In the genomic region with DNA sequence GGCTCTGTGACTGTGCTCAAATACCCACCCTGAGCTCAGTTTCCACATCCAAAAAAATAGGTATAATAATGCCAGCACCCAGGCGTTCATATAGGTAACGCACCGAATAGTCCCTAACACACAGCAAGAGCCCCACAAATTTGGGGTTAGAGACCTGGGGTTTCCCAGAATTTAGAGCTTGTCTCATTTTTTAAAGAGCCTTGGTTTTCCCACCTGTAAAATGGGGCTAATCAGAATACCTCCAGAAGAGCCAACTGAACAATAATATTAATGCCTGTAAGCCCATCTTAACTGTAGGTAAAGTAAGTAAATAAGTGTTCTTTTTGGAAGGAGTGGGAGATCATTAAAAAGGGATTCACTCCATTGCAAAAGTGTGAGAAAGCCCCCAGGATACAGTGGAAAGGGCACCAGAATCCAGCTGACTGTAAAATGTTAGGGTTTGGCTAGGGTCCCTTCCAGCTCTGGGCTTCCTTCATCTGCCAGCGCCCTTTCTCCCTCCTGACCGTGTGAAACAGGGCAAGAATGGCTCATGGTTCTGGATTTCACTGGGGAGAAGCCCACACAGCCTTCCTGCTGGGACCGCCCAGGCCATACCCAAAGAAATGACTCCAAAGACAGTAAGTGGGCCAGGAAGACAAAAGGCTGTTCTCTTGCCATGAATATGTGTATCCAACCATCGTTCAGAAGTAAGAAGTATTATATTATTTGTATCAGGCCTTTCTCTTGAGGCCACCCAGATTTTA, we compare ENCODE assay signal across 9 cellular contexts. TPM values are rescaled to one million over a fixed set of nuclear protein-coding genes. Genes with fewer than 3 reads are reported as not detected.
DNase-seq lines count a peak whose midpoint lies in the region; ATAC-seq and TF ChIP-seq lines count a peak whose summit lies in the region.
"Had no signal": no experiment of that assay in that cellular context is flagged by ENCODE, and none has a peak within 500 bp of the region (broad histone marks: within the 10 kb centered on the region; RNA-seq: fewer than 3 reads in every experiment).

No MANE protein-coding gene starts in this region.

- intact Hi-C loops in gastrocnemius medialis (cut with DNase I; ENCODE audit: low total_unique reads) = no loop called here

- TF ChIP-seq CTCF in DOHH2 (IDR thresholded peaks at IDR 0.05; ENCODE audit: low read depth, low read length, poor library complexity, severe bottlenecking) (no peak), gastrocnemius medialis (IDR thresholded peaks at IDR 0.05 in 4 of 5, conservative IDR thresholded peaks at IDR 0.05 in 1 of 5) (no peak)

- no peaks in the 10 kb centered on the region for H3K9me3 ChIP-seq in DOHH2 (ENCODE audit: control insufficient read depth, insufficient read depth, low read length)
- no peaks in the 10 kb centered on the region for H3K9me3 ChIP-seq in gastrocnemius medialis
- H3K9me3 ChIP-seq: MG63 had no signal

- POLR2A ChIA-PET in T-cell (lab: Charles Lee) = interaction anchor here (0.5 to 0.8 kb wide), 3 partner anchors 16 to 49 kb away, joined by 3 to 4 read pairs (median 4); no protein-coding TSS in a partner anchor

- H3K36me3 ChIP-seq in DOHH2 (ENCODE audit: control insufficient read depth, low read length) (no peaks in the 10 kb centered on the region), gastrocnemius medialis (no peaks in the 10 kb centered on the region)
- H3K36me3 ChIP-seq: MG63 had no signal

- ATAC-seq in T-cell (replicated peaks in 1 of 4) (no peak), gastrocnemius medialis (no peak), GM18907 (IDR thresholded peaks at IDR 0.05; ENCODE audit: unreplicated experiment) (no peak), HG03571 (IDR thresholded peaks at IDR 0.05; ENCODE audit: unreplicated experiment) (no peak), GM21786 (IDR thresholded peaks at IDR 0.05; ENCODE audit: unreplicated experiment) (no peak)

- H3K27me3 ChIP-seq in DOHH2 (ENCODE audit: control insufficient read depth, low read length) = peaks cover 11% of the 10 kb centered on the region
- H3K27me3 ChIP-seq in gastrocnemius medialis = no peaks in the 10 kb centered on the region
- H3K27me3 ChIP-seq: MG63 had no signal

- H3K4me3 ChIP-seq in DOHH2 (ENCODE audit: low read length) = no peak overlapping the region; the same call in 1 of the 2 replicates
- peak overlapping the region in 3 of 4 donors; percentile 83 to 88 (median 85) for H3K4me3 ChIP-seq in gastrocnemius medialis

- H3K9me2 ChIP-seq in DOHH2 (replicated peaks; ENCODE audit: control insufficient read depth, low read length) = no peaks in the 10 kb centered on the region

- H3K4me1 Mint-ChIP-seq in T-cell = peaks cover 15 to 19% (median 17%) of the 10 kb centered on the region in 3 donors

- no peak for DNase-seq in T-cell
- peak; percentile 39 for DNase-seq in foreskin melanocyte
- DNase-seq in gastrocnemius medialis = no peak
- DNase-seq in COLO829 (ENCODE audit: low spot score) = no peak
- DNase-seq: MG63 had no signal

- in situ Hi-C loops in gastrocnemius medialis (cut with MboI; ENCODE audit: low sequenced_read_pairs in 4 of 4) = no loop called here

- peak overlapping the region; percentile 86 to 92 (median 86) for H3K4me3 Mint-ChIP-seq in T-cell

- no peaks in the 10 kb centered on the region for H3K79me2 ChIP-seq in DOHH2 (ENCODE audit: control insufficient read depth, low read length)

- H3K27me3 Mint-ChIP-seq in T-cell = peaks cover 0 to 2% of the 10 kb centered on the region in 2 donors

- peak overlapping the region; percentile 82; the same call in 1 of the 2 replicates for H3K4me2 ChIP-seq in DOHH2 (ENCODE audit: low read length)

- peaks cover 13% of the 10 kb centered on the region for H3F3A ChIP-seq in DOHH2 (ENCODE audit: control insufficient read depth, insufficient read depth)

- CTCF ChIA-PET in T-cell (lab: Charles Lee) = no interaction called here

- no peak for TF ChIP-seq POLR2A in gastrocnemius medialis (IDR thresholded peaks at IDR 0.05)

- H3K9me3 Mint-ChIP-seq in T-cell = no peaks in the 10 kb centered on the region

- no peaks in the 10 kb centered on the region for H3K36me3 Mint-ChIP-seq in T-cell

- H4K20me1 ChIP-seq in DOHH2 (ENCODE audit: control insufficient read depth, insufficient read depth, low read depth, low read length) = no peaks in the 10 kb centered on the region

- peaks cover 21% of the 10 kb centered on the region for H3K4me1 ChIP-seq in DOHH2 (ENCODE audit: control insufficient read depth, low read length)
- H3K4me1 ChIP-seq in gastrocnemius medialis = peaks cover 19 to 43% of the 10 kb centered on the region in 2 donors

- peak overlapping the region in 1 of 2 donors; percentile 52 for H3K27ac Mint-ChIP-seq in T-cell

- H3K27ac ChIP-seq in DOHH2 (ENCODE audit: low read depth, low read length) (no peak overlapping the region), gastrocnemius medialis (peak overlapping the region in 2 of 4 donors; percentile 15 to 84)

RNA-seq across cellular contexts. Expression of a gene that starts 2.1 kb away (rescaled TPM):
- 10 to 100 TPM; 17.3 to 26.3 (median 22.8) TPM for total RNA-seq in T-cell
- total RNA-seq in gastrocnemius medialis = 10 to 100 TPM; 32.9 to 81.9 (median 44.7) TPM
